Comparison of ENCODE assay signal across 8 cellular contexts in the genomic region with DNA sequence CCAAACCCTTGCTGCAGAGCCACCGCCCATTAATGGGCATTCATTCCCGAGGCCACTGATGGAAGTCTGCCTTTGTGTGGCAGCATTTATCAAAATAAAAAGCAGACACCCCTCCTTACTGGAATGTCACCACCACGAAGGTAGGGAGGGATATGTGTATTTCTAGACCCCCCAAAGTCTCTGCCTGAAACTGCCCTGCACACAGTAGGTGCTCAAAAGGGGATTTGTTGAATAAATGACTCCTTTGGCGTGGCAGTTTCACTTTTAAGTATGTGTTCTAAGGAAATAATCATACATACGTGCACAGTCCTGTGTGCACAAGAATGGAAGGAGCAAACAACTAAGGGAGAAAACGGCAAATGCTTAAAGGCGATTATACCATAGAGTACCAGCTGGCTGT. TPM values are rescaled to one million over a fixed set of nuclear protein-coding genes. Genes with fewer than 3 reads are reported as not detected.
DNase-seq lines count a peak whose midpoint lies in the region; ATAC-seq and TF ChIP-seq lines count a peak whose summit lies in the region.

No MANE protein-coding gene starts in this region.

- no peaks in the 10 kb centered on the region for H3K27me3 Mint-ChIP-seq in activated CD4-positive, alpha-beta T cell treated with anti-CD3 and anti-CD28 coated beads for 36 hours
- H3K27me3 Mint-ChIP-seq in activated naive CD8-positive, alpha-beta T cell treated with anti-CD3 and anti-CD28 coated beads, Interleukin-2, amount 10 ng/mL, durations not matched to agents 7 days and 5 days: no peaks in the 10 kb centered on the region

- CTCF ChIA-PET in activated CD4-positive, alpha-beta T cell treated with anti-CD3 and anti-CD28 coated beads for 36 hours (lab: Charles Lee): no interaction called here

- DNase-seq in activated CD4-positive, alpha-beta T cell treated with anti-CD3 and anti-CD28 coated beads for 36 hours: no peak
- no peak for DNase-seq in activated CD4-positive, alpha-beta T cell treated with anti-CD3 and anti-CD28 coated beads for 48 hours
- no peak for DNase-seq in activated naive CD8-positive, alpha-beta T cell treated with anti-CD3 and anti-CD28 coated beads, Interleukin-2, amount 10 ng/mL, durations not matched to agents 7 days and 5 days
- DNase-seq in kidney epithelial cell (ENCODE audit: low read depth): no peak
- DNase-seq in testis: no peak
- no peak for DNase-seq in AML-193 (lab: John Stamatoyannopoulos, UW)

- 24 to 28% methylated on average over 6 to 7 of the region's 7 CpGs for WGBS in testis, 2 donors

- no peaks in the 10 kb centered on the region for H3K36me3 Mint-ChIP-seq in activated CD4-positive, alpha-beta T cell treated with anti-CD3 and anti-CD28 coated beads for 36 hours (ENCODE audit: low read depth)
- peaks cover 2% of the 10 kb centered on the region for H3K36me3 Mint-ChIP-seq in activated naive CD8-positive, alpha-beta T cell treated with anti-CD3 and anti-CD28 coated beads, Interleukin-2, amount 10 ng/mL, durations not matched to agents 7 days and 5 days

- H3K9me3 ChIP-seq in testis: no peaks in the 10 kb centered on the region

- H3K4me1 Mint-ChIP-seq in activated CD4-positive, alpha-beta T cell treated with anti-CD3 and anti-CD28 coated beads for 36 hours: peaks cover 20% of the 10 kb centered on the region
- H3K4me1 Mint-ChIP-seq in activated naive CD8-positive, alpha-beta T cell treated with anti-CD3 and anti-CD28 coated beads, Interleukin-2, amount 10 ng/mL, durations not matched to agents 7 days and 5 days: peaks cover 9% of the 10 kb centered on the region

- no peak for TF ChIP-seq POLR2A in testis (IDR thresholded peaks at IDR 0.05)

- H3K36me3 ChIP-seq in kidney epithelial cell (ENCODE audit: control insufficient read depth, insufficient read depth, low read length) (no peaks in the 10 kb centered on the region), testis (ENCODE audit: low read depth, missing control alignments) (no peaks in the 10 kb centered on the region)

- no peaks in the 10 kb centered on the region for H3K4me1 ChIP-seq in testis

- intact Hi-C loops in activated CD4-positive, alpha-beta T cell treated with anti-CD3 and anti-CD28 coated beads for 36 hours (cut with DNase I, micrococcal nuclease): loop anchor here (1.0 to 5.0 kb wide), 14 partner anchors 13 to 529 kb away; a partner anchor contains a TSS
- intact Hi-C loops in testis (cut with DNase I; ENCODE audit: low total_unique reads): no loop called here

- POLR2A ChIA-PET in activated CD4-positive, alpha-beta T cell treated with anti-CD3 and anti-CD28 coated beads for 36 hours (lab: Charles Lee): interaction anchor here (1.0 to 2.0 kb wide), 3 partner anchors 17 to 64 kb away, joined by 3 to 8 read pairs (median 4); a partner anchor contains a TSS
- POLR2A ChIA-PET in activated naive CD8-positive, alpha-beta T cell treated with anti-CD3 and anti-CD28 coated beads, Interleukin-2, amount 10 ng/mL, durations not matched to agents 7 days and 5 days (lab: Charles Lee): interaction anchor here (0.5 to 2.9 kb wide), 13 partner anchors 7 to 245 kb away, joined by 3 to 31 read pairs (median 6); a partner anchor contains a TSS

- H3K27me3 ChIP-seq in kidney epithelial cell (ENCODE audit: control insufficient read depth, insufficient read depth, low read length): no peaks in the 10 kb centered on the region
- no peaks in the 10 kb centered on the region for H3K27me3 ChIP-seq in testis

- TF ChIP-seq CTCF in kidney epithelial cell (IDR thresholded peaks at IDR 0.05; ENCODE audit: insufficient read depth, low read length, poor library complexity, severe bottlenecking): no peak
- TF ChIP-seq CTCF in testis (IDR thresholded peaks at IDR 0.05): no peak

- no peak for ATAC-seq in activated CD4-positive, alpha-beta T cell treated with anti-CD3 and anti-CD28 coated beads for 36 hours
- ATAC-seq in activated naive CD8-positive, alpha-beta T cell treated with anti-CD3 and anti-CD28 coated beads, Interleukin-2, amount 10 ng/mL, durations not matched to agents 7 days and 5 days (ENCODE audit: low read depth): no peak
- no peak for ATAC-seq in HG03378 (IDR thresholded peaks at IDR 0.05; ENCODE audit: unreplicated experiment)
- ATAC-seq in HG02678 (IDR thresholded peaks at IDR 0.05; ENCODE audit: unreplicated experiment): no peak

- H3K4me3 ChIP-seq in kidney epithelial cell (ENCODE audit: low read depth, low read length) (peak overlapping the region; percentile 64), testis (peak overlapping the region; percentile 57 to 73)

- no peaks in the 10 kb centered on the region for H3K9me3 Mint-ChIP-seq in activated CD4-positive, alpha-beta T cell treated with anti-CD3 and anti-CD28 coated beads for 36 hours (ENCODE audit: low read depth)
- H3K9me3 Mint-ChIP-seq in activated naive CD8-positive, alpha-beta T cell treated with anti-CD3 and anti-CD28 coated beads, Interleukin-2, amount 10 ng/mL, durations not matched to agents 7 days and 5 days: no peaks in the 10 kb centered on the region

- H3K27ac Mint-ChIP-seq in activated CD4-positive, alpha-beta T cell treated with anti-CD3 and anti-CD28 coated beads for 36 hours: peak overlapping the region; percentile 99
- H3K27ac Mint-ChIP-seq in activated naive CD8-positive, alpha-beta T cell treated with anti-CD3 and anti-CD28 coated beads, Interleukin-2, amount 10 ng/mL, durations not matched to agents 7 days and 5 days: peak overlapping the region; percentile 95

- H3K27ac ChIP-seq in testis: peak overlapping the region; percentile 83 to 86

- peak overlapping the region; percentile 97 for H3K4me3 Mint-ChIP-seq in activated CD4-positive, alpha-beta T cell treated with anti-CD3 and anti-CD28 coated beads for 36 hours
- H3K4me3 Mint-ChIP-seq in activated naive CD8-positive, alpha-beta T cell treated with anti-CD3 and anti-CD28 coated beads, Interleukin-2, amount 10 ng/mL, durations not matched to agents 7 days and 5 days: peak overlapping the region; percentile 93

RNA-seq across cellular contexts. Expression of a gene that starts 23.6 kb away (rescaled TPM):
- not detected for total RNA-seq in activated CD4-positive, alpha-beta T cell treated with anti-CD3 and anti-CD28 coated beads for 36 hours
- total RNA-seq in activated naive CD8-positive, alpha-beta T cell treated with anti-CD3 and anti-CD28 coated beads, Interleukin-2, amount 10 ng/mL, durations not matched to agents 7 days and 5 days: not detected
- total RNA-seq in kidney epithelial cell (not detected in 2 replicates), testis (not detected)
- 0.83 TPM for polyA plus RNA-seq in testis (ENCODE audit: insufficient read depth, low read depth, low replicate concordance)

RNA-seq across cellular contexts. Expression of a gene that starts 41.4 kb away (rescaled TPM):
- total RNA-seq in activated CD4-positive, alpha-beta T cell treated with anti-CD3 and anti-CD28 coated beads for 36 hours: 10 to 100 TPM; 30.8 to 31.7 TPM
- total RNA-seq in activated naive CD8-positive, alpha-beta T cell treated with anti-CD3 and anti-CD28 coated beads, Interleukin-2, amount 10 ng/mL, durations not matched to agents 7 days and 5 days: 10 to 100 TPM; 25.4 to 26.8 TPM
- total RNA-seq in kidney epithelial cell (7.6 and 10.9 TPM in 2 replicates), testis (10 to 100 TPM; 16.5 to 16.7 TPM)
- 10.3 TPM for polyA plus RNA-seq in testis (ENCODE audit: insufficient read depth, low read depth, low replicate concordance)

RNA-seq across cellular contexts. Expression of a gene that starts 48.5 kb away (rescaled TPM):
- not detected for total RNA-seq in activated CD4-positive, alpha-beta T cell treated with anti-CD3 and anti-CD28 coated beads for 36 hours
- not detected for total RNA-seq in activated naive CD8-positive, alpha-beta T cell treated with anti-CD3 and anti-CD28 coated beads, Interleukin-2, amount 10 ng/mL, durations not matched to agents 7 days and 5 days
- total RNA-seq in kidney epithelial cell (not detected in 2 replicates), testis (under 1 TPM in 1 of 2 donors, not detected in 1; 0.24 TPM)
- polyA plus RNA-seq in testis (ENCODE audit: insufficient read depth, low read depth, low replicate concordance): 1.3 TPM

RNA-seq across cellular contexts. Expression of a gene that starts 54.3 kb away (rescaled TPM):
- total RNA-seq in activated CD4-positive, alpha-beta T cell treated with anti-CD3 and anti-CD28 coated beads for 36 hours: 100 to 1,000 TPM in 1 of 2 experiments, 10 to 100 TPM in 1; 85.9 to 102 TPM
- 100 to 1,000 TPM; 142 to 146 TPM for total RNA-seq in activated naive CD8-positive, alpha-beta T cell treated with anti-CD3 and anti-CD28 coated beads, Interleukin-2, amount 10 ng/mL, durations not matched to agents 7 days and 5 days
- total RNA-seq in kidney epithelial cell (2.2 TPM in 1 of 2 replicates, not detected in the other), testis (1 to 10 TPM; 2.5 to 5.5 TPM)
- 4.7 TPM for polyA plus RNA-seq in testis (ENCODE audit: insufficient read depth, low read depth, low replicate concordance)
